In genomic region chr2:216507220-216508143, GRCh38 we compare ENCODE assay signal across 1 cellular context.
TF ChIP-seq lines count a peak whose summit lies in the region.

No MANE protein-coding gene starts in this region.

TF ChIP-seq in HCT116, 20 proteins besides CTCF, POLR2A, EP300 and RAD21 (continued from another document):
- TF ChIP-seq ZBTB33 (IDR thresholded peaks at IDR 0.05; ENCODE audit: extremely low read depth, insufficient replicate concordance, low read length) (no peak), EZH2phosphoT487 (IDR thresholded peaks at IDR 0.05; ENCODE audit: borderline replicate concordance) (no peak), JUND (IDR thresholded peaks at IDR 0.05) (no peak), ZNF274 (IDR thresholded peaks at IDR 0.05; ENCODE audit: low read depth, low read length) (no peak), EGR1 (IDR thresholded peaks at IDR 0.05; ENCODE audit: low read depth) (no peak), POLR2AphosphoS5 (IDR thresholded peaks at IDR 0.05; ENCODE audit: low read depth, low read length) (no peak; the same call in 1 of the 2 replicates), ELF1 (IDR thresholded peaks at IDR 0.05; ENCODE audit: borderline replicate concordance, low read depth) (no peak), ZFX (IDR thresholded peaks at IDR 0.05) (no peak), EZH2 (IDR thresholded peaks at IDR 0.05) (no peak), MAX (IDR thresholded peaks at IDR 0.05) (no peak), SRF (IDR thresholded peaks at IDR 0.05; ENCODE audit: low read depth) (no peak), REST (IDR thresholded peaks at IDR 0.05; ENCODE audit: low read depth) (no peak), TCF7L2 (IDR thresholded peaks at IDR 0.05; ENCODE audit: borderline replicate concordance, extremely low read depth, insufficient read depth, insufficient read length) (no peak)
TF ChIP-seq in HCT116: peak in this region for 0.
